Comparison of ENCODE assay signal across 37 cellular contexts in genomic region chr16:4752351-4753100, GRCh38. TPM values are rescaled to one million over a fixed set of nuclear protein-coding genes. Genes with fewer than 3 reads are reported as not detected.
"Had no signal": no experiment of that assay in that cellular context is flagged by ENCODE, and none has a peak within 500 bp of the region (broad histone marks: within the 10 kb centered on the region; RNA-seq: fewer than 3 reads in every experiment).

No MANE protein-coding gene starts in this region.

- FAIRE-seq: endothelial cell of umbilical vein, islet of Langerhans, urothelium cell line had no signal

- H3K27me3 ChIP-seq: colonic mucosa, esophagus squamous epithelium, heart right ventricle, left lung, neural progenitor cell, right atrium auricular region, sigmoid colon, stomach, tibial artery, upper lobe of left lung had no signal

- H3K9me3 Mint-ChIP-seq: nephron; stimulated activated effector memory CD8-positive, alpha-beta T cell treated with anti-CD3 and anti-CD28 coated beads, Interleukin-12 subunit alpha, Interleukin-12 subunit beta, amount 100 ng/mL, for 72 hours had no signal

- H3K4me1 ChIP-seq: colonic mucosa, left lung, prostate gland, right atrium auricular region, upper lobe of left lung had no signal

- H3K9me3 ChIP-seq: colonic mucosa, prostate gland, sigmoid colon, stomach, tibial artery, upper lobe of left lung had no signal

- H3K27ac Mint-ChIP-seq: dendritic cell treated with granulocyte-macrophage colony-stimulating factor and Interleukin-4, amounts not matched to agents 40 ng/mL and 50 ng/mL, for 4 days; mesothelial cell of epicardium; naive thymus-derived CD4-positive, alpha-beta T cell; nephron; neural progenitor cell had no signal

- ATAC-seq: left cardiac atrium; left lung; naive thymus-derived CD4-positive, alpha-beta T cell; stimulated activated effector memory CD8-positive, alpha-beta T cell treated with anti-CD3 and anti-CD28 coated beads, Interleukin-12 subunit alpha, Interleukin-12 subunit beta, amount 100 ng/mL, for 72 hours had no signal

- H2AFZ ChIP-seq: neural progenitor cell had no signal

- H3K27ac ChIP-seq: colonic mucosa, esophagus squamous epithelium, heart right ventricle, left lung, neural progenitor cell, prostate gland, right atrium auricular region, sigmoid colon, stomach, tibial artery, upper lobe of left lung had no signal

- H3K9ac ChIP-seq: neural progenitor cell had no signal

- H3K4me1 Mint-ChIP-seq: mesothelial cell of epicardium, neural progenitor cell had no signal

- H3K27me3 Mint-ChIP-seq: dendritic cell treated with granulocyte-macrophage colony-stimulating factor and Interleukin-4, amounts not matched to agents 40 ng/mL and 50 ng/mL, for 4 days; naive thymus-derived CD4-positive, alpha-beta T cell had no signal

- H3K4me3 ChIP-seq: colonic mucosa, esophagus squamous epithelium, heart right ventricle, left lung, neural progenitor cell, prostate gland, right atrium auricular region, sigmoid colon, stomach, tibial artery, upper lobe of left lung had no signal

- H3K4me2 ChIP-seq: neural progenitor cell had no signal

- H3K4me3 Mint-ChIP-seq: dendritic cell treated with granulocyte-macrophage colony-stimulating factor and Interleukin-4, amounts not matched to agents 40 ng/mL and 50 ng/mL, for 4 days; mesothelial cell of epicardium; naive thymus-derived CD4-positive, alpha-beta T cell; nephron; neural progenitor cell; stimulated activated effector memory CD8-positive, alpha-beta T cell treated with anti-CD3 and anti-CD28 coated beads, Interleukin-12 subunit alpha, Interleukin-12 subunit beta, amount 100 ng/mL, for 72 hours had no signal

- DNase-seq: colonic mucosa; effector CD8-positive, alpha-beta T cell; erythroblast; esophagus squamous epithelium; foreskin melanocyte; glutamatergic neuron; heart right ventricle; hippocampal formation; left cardiac atrium; left lung; mesenchymal stem cell; naive thymus-derived CD4-positive, alpha-beta T cell; sigmoid colon; stimulated activated CD4-positive, alpha-beta T cell treated with anti-CD3 and anti-CD28 coated beads, Interleukin-2, amount 100 ng/mL, for 24 hours; stimulated activated CD4-positive, alpha-beta T cell treated with anti-CD3 and anti-CD28 coated beads, Interleukin-4, amount 100 ng/mL, for 24 hours; stimulated activated naive CD4-positive, alpha-beta T cell treated with Interleukin-2 at 50 U/mL for 16 hours; stomach; tibial artery had no signal

RNA-seq across cellular contexts. Expression of gene SEPTIN12, which starts 35.6 kb away (rescaled TPM):
- total RNA-seq: colonic mucosa; endothelial cell of umbilical vein; esophagus squamous epithelium; kidney epithelial cell; left cardiac atrium; left lung; lower leg skin; lung microvascular endothelial cell; mucosa of gallbladder; naive thymus-derived CD4-positive, alpha-beta T cell; osteocyte; right atrium auricular region; sigmoid colon; skeletal muscle tissue; stomach; subcutaneous adipose tissue; temporal lobe; upper lobe of left lung had no signal
- polyA plus RNA-seq: endothelial cell of umbilical vein; heart right ventricle; naive thymus-derived CD4-positive, alpha-beta T cell; stomach had no signal

RNA-seq across cellular contexts. Expression of gene SMIM22, which starts 42.6 kb away (rescaled TPM):
- total RNA-seq: endothelial cell of umbilical vein; heart right ventricle; kidney epithelial cell; left cardiac atrium; lung microvascular endothelial cell; mesothelial cell of epicardium; naive thymus-derived CD4-positive, alpha-beta T cell; osteocyte; right atrium auricular region; sigmoid colon; skeletal muscle tissue; subcutaneous adipose tissue; temporal lobe had no signal
- polyA plus RNA-seq: endothelial cell of umbilical vein; naive thymus-derived CD4-positive, alpha-beta T cell had no signal
